21 cellular contexts compared by ENCODE assay signal in the genomic region with DNA sequence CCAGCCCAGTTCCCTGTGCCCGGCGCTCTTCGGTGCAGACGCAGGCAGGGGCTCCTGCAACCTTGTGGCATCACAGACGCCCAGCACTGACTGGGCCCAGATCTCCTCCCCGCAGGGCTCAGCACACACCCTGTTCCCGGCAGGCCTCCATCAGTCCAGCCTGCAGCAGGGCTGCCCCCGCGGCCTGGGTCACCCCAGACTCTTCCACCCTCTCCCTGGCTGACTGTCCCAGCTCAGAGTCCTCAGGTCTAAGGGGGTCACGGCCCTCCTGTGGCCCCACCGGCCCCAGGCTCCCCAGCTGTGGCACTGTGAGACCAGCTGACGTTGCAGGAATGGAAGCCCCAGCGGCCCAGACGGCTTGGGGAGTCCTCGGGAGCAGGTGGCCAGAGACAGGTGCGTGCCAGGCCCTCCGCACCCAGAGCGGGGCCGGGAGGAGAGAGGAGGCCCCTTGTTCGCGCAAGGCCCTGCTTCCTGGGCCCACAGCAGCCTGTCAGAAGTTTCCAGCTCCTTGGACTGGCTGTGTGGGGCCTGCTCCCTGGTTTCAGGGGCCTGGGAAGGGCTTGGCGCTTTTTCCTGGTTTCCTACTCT. TPM values are rescaled to one million over a fixed set of nuclear protein-coding genes. Genes with fewer than 3 reads are reported as not detected.
A peak's percentile ranks its signal among the peaks of the same experiment; 100 is the strongest.
DNase-seq lines count a peak whose midpoint lies in the region; ATAC-seq and TF ChIP-seq lines count a peak whose summit lies in the region.
"Had no signal": no experiment of that assay in that cellular context is flagged by ENCODE, and none has a peak within 500 bp of the region (broad histone marks: within the 10 kb centered on the region; RNA-seq: fewer than 3 reads in every experiment).

No MANE protein-coding gene starts in this region.

- TF ChIP-seq CTCF in cardiac muscle cell (IDR thresholded peaks at IDR 0.05; ENCODE audit: low read depth, low read length): no peak
- TF ChIP-seq CTCF in VCaP (conservative IDR thresholded peaks at IDR 0.05): no peak

- DNase-seq in cardiac muscle cell (ENCODE audit: low read depth in 1 of 2, low spot score in 1 of 2) (no peak), Right ventricle myocardium superior (no peak), NT2/D1 (ENCODE audit: low read depth, low spot score) (no peak), DMS53 (lab: John Stamatoyannopoulos, UW) (no peak), hepatic stellate cell (ENCODE audit: low spot score) (no peak)
- DNase-seq: CD4-positive, CD25-positive, alpha-beta regulatory T cell; DMS79; IMR-90; NCI-H1105; NCI-H1694 treated with DMSO at 0.1 percent for 48 hours; NCI-H2171; NCI-H446; NCI-H82; SK-N-SH; T-helper 1 cell; T1000 had no signal

- H3K27ac ChIP-seq in cardiac muscle cell (peak overlapping the region; percentile 52), VCaP (peak overlapping the region; percentile 61)

- intact Hi-C loops in Right ventricle myocardium superior (cut with DNase I): no loop called here

- ATAC-seq in Right ventricle myocardium superior (ENCODE audit: poor library complexity): no peak
- ATAC-seq in HG03045 (IDR thresholded peaks at IDR 0.05; ENCODE audit: unreplicated experiment): no peak
- no peak for ATAC-seq in GM21529 (IDR thresholded peaks at IDR 0.05; ENCODE audit: unreplicated experiment)

- H3K4me1 ChIP-seq in cardiac muscle cell (ENCODE audit: low read depth) (peaks cover 5% of the 10 kb centered on the region), NT2/D1 (ENCODE audit: insufficient read depth, insufficient read length) (peaks cover 11% of the 10 kb centered on the region)

- H3K9ac ChIP-seq in NT2/D1 (ENCODE audit: insufficient read length, low read depth): peak overlapping the region; percentile 42
- H3K9ac ChIP-seq: SK-N-SH had no signal

- H3K9me3 ChIP-seq in cardiac muscle cell (ENCODE audit: low read depth): no peaks in the 10 kb centered on the region
- H3K9me3 ChIP-seq in NT2/D1 (ENCODE audit: insufficient read depth, low read length): peaks cover 8% of the 10 kb centered on the region; the same call in 1 of the 2 replicates
- H3K9me3 ChIP-seq: A549, SK-N-SH had no signal

- no peaks in the 10 kb centered on the region for H3K36me3 ChIP-seq in cardiac muscle cell
- peaks cover 31% of the 10 kb centered on the region for H3K36me3 ChIP-seq in NT2/D1 (ENCODE audit: insufficient read depth, insufficient read length, low read length)

- H3K27me3 ChIP-seq in cardiac muscle cell (no peaks in the 10 kb centered on the region), NT2/D1 (ENCODE audit: insufficient read depth, insufficient read length) (no peaks in the 10 kb centered on the region)

- H3K4me3 ChIP-seq in cardiac muscle cell: no peak overlapping the region
- no peak overlapping the region for H3K4me3 ChIP-seq in NT2/D1 (ENCODE audit: insufficient read length, low read depth)
- H3K4me3 ChIP-seq: A549 had no signal

RNA-seq across cellular contexts. Expression of gene B3GALT6, which starts 4.2 kb away (rescaled TPM):
- total RNA-seq in cardiac muscle cell (53.1 and 58.9 TPM in 2 replicates), Right ventricle myocardium superior (8.6 TPM)
- polyA plus RNA-seq in cardiac muscle cell: 56.8 and 69.5 TPM in 2 replicates

RNA-seq across cellular contexts. Expression of gene SDF4, which starts 4.5 kb away (rescaled TPM):
- total RNA-seq in cardiac muscle cell: 139 and 148 TPM in 2 replicates
- 172 and 180 TPM in 2 replicates for polyA plus RNA-seq in cardiac muscle cell
- 110 TPM for total RNA-seq in Right ventricle myocardium superior

RNA-seq across cellular contexts. Expression of gene C1QTNF12, which starts 10.3 kb away (rescaled TPM):
- total RNA-seq in cardiac muscle cell (1.5 TPM in 1 of 2 replicates, not detected in the other), Right ventricle myocardium superior (0.51 TPM)
- not detected in 2 replicates for polyA plus RNA-seq in cardiac muscle cell

RNA-seq across cellular contexts. Expression of gene TNFRSF4, which starts 22.3 kb away (rescaled TPM):
- 0.11 TPM in 1 of 2 replicates, not detected in the other for total RNA-seq in cardiac muscle cell
- polyA plus RNA-seq in cardiac muscle cell: 0.10 TPM in 1 of 2 replicates, not detected in the other
- total RNA-seq in Right ventricle myocardium superior: 2.1 TPM
- total RNA-seq: IMR-90 had no signal
- polyA plus RNA-seq: A549, SK-N-SH had no signal

RNA-seq across cellular contexts. Expression of gene TNFRSF18, which starts 29.9 kb away (rescaled TPM):
- total RNA-seq in cardiac muscle cell (not detected in 2 replicates), Right ventricle myocardium superior (0.32 TPM)
- polyA plus RNA-seq in cardiac muscle cell: 0.39 and 0.74 TPM in 2 replicates
- total RNA-seq: LHCN-M2 had no signal
- polyA plus RNA-seq: A549 had no signal
